Comparison of ENCODE assay signal across 8 cellular contexts in genomic region chr18:63994783-63995399, GRCh38. TPM values are rescaled to one million over a fixed set of nuclear protein-coding genes. Genes with fewer than 3 reads are reported as not detected.
DNase-seq lines count a peak whose midpoint lies in the region; ATAC-seq and TF ChIP-seq lines count a peak whose summit lies in the region.

No MANE protein-coding gene starts in this region.

- no peaks in the 10 kb centered on the region for H3K4me1 Mint-ChIP-seq in progenitor cell of endocrine pancreas (ENCODE audit: low read depth)

- DNase-seq in EL (peak; percentile 67), HAP-1 (ENCODE audit: low spot score in 2 of 2) (peak; percentile 44 to 66), NCI-H748 (lab: John Stamatoyannopoulos, UW; ENCODE audit: unreplicated experiment) (peak; percentile 44), Right ventricle myocardium superior (peak; percentile 43), progenitor cell of endocrine pancreas (ENCODE audit: low spot score, unreplicated experiment) (peak; percentile 22)
- peak; percentile 21 for DNase-seq in activated naive CD4-positive, alpha-beta T cell treated with anti-CD3 and anti-CD28 coated beads, Interleukin-2, amount 50 U/mL, for 16 hours

- intact Hi-C loops in Right ventricle myocardium superior (cut with DNase I) = loop anchor here (5.0 kb wide), 1 partner anchor 33 kb away; no protein-coding TSS in a partner anchor

- H3K4me3 ChIP-seq in HAP-1 = no peak overlapping the region

- no peak overlapping the region for H3K4me3 Mint-ChIP-seq in progenitor cell of endocrine pancreas (ENCODE audit: low read depth)

- H3K9me3 Mint-ChIP-seq in progenitor cell of endocrine pancreas (ENCODE audit: low read depth) = peaks cover 9% of the 10 kb centered on the region

- H3K9me3 ChIP-seq in HAP-1 = peaks cover 2% of the 10 kb centered on the region; the same call in 1 of the 2 replicates

- H3K27me3 Mint-ChIP-seq in progenitor cell of endocrine pancreas = no peaks in the 10 kb centered on the region

- H3K27ac Mint-ChIP-seq in progenitor cell of endocrine pancreas = no peak overlapping the region

- H3K36me3 ChIP-seq in HAP-1 (replicated peaks) = no peaks in the 10 kb centered on the region

- peaks cover 1% of the 10 kb centered on the region for H3K36me3 Mint-ChIP-seq in progenitor cell of endocrine pancreas (ENCODE audit: insufficient read depth)

- TF ChIP-seq CTCF in progenitor cell of endocrine pancreas (IDR thresholded peaks at IDR 0.05; ENCODE audit: unreplicated experiment) = peak; percentile 86

- in situ Hi-C loops in HAP-1 (cut with MboI; ENCODE audit: low sequenced_read_pairs) = loop anchor here (10.0 kb wide), 1 partner anchor 100 kb away; no protein-coding TSS in a partner anchor

- no peaks in the 10 kb centered on the region for H3K27me3 ChIP-seq in HAP-1 (ENCODE audit: low read depth)

- peak; percentile 72 for ATAC-seq in Right ventricle myocardium superior (ENCODE audit: poor library complexity)
- no peak for ATAC-seq in HG02852 (IDR thresholded peaks at IDR 0.05; ENCODE audit: unreplicated experiment)
- ATAC-seq in HG02623 (IDR thresholded peaks at IDR 0.05; ENCODE audit: unreplicated experiment) = no peak

- no peaks in the 10 kb centered on the region for H3K4me1 ChIP-seq in HAP-1

RNA-seq across cellular contexts. Expression of gene SERPINB8, which starts 25.0 kb away (rescaled TPM):
- total RNA-seq in Right ventricle myocardium superior = 1.6 TPM
- total RNA-seq in progenitor cell of endocrine pancreas = 3.1 and 5.4 TPM in 2 replicates

RNA-seq across cellular contexts. Expression of gene HMSD, which starts 45.8 kb away (rescaled TPM):
- total RNA-seq in Right ventricle myocardium superior (0.27 TPM), progenitor cell of endocrine pancreas (5.5 and 7.2 TPM in 2 replicates)
